Comparison of ENCODE assay signal across 8 cellular contexts in genomic region chr17:15502315-15503112, GRCh38. TPM values are rescaled to one million over a fixed set of nuclear protein-coding genes. Genes with fewer than 3 reads are reported as not detected.
DNase-seq lines count a peak whose midpoint lies in the region; ATAC-seq and TF ChIP-seq lines count a peak whose summit lies in the region.

No MANE protein-coding gene starts in this region.

- peaks cover 20% of the 10 kb centered on the region for H3K4me1 ChIP-seq in muscle layer of colon (ENCODE audit: insufficient read depth, low read length)

- no peaks in the 10 kb centered on the region for H3K36me3 ChIP-seq in muscle layer of colon (ENCODE audit: insufficient read depth, low read length)

- peak; percentile 87 for TF ChIP-seq CTCF in epithelial cell of proximal tubule (conservative IDR thresholded peaks at IDR 0.05; ENCODE audit: low read depth, low read length)

- DNase-seq in NCI-H2196 (lab: John Stamatoyannopoulos, UW; ENCODE audit: unreplicated experiment) (peak; percentile 11), NCI-H2196 treated with DMSO at 0.1 percent for 48 hours (lab: John Stamatoyannopoulos, UW; ENCODE audit: unreplicated experiment) (no peak), NCI-H82 (lab: John Stamatoyannopoulos, UW) (peak; percentile 84), activated T-cell treated with anti-CD3 and anti-CD28 coated beads for 24 hours (ENCODE audit: low read depth) (peak; percentile 57), epithelial cell of proximal tubule (ENCODE audit: low read depth) (no peak)
- DNase-seq in stimulated activated CD8-positive, alpha-beta memory T cell treated with anti-CD3 and anti-CD28 coated beads, Interleukin-4, amount 100 ng/mL, for 48 hours = peak; percentile 87

- H3K27me3 ChIP-seq in muscle layer of colon (ENCODE audit: control insufficient read depth in 1 of 2, insufficient read depth in 2 of 2, low read length in 2 of 2) = no peaks in the 10 kb centered on the region

- peak overlapping the region; percentile 3 for H3K4me3 ChIP-seq in epithelial cell of proximal tubule (ENCODE audit: low read depth, low read length)
- peak overlapping the region; percentile 25 to 58 for H3K4me3 ChIP-seq in muscle layer of colon (ENCODE audit: low read depth in 1 of 2, low read length in 2 of 2)

- H3K27ac ChIP-seq in muscle layer of colon (ENCODE audit: low read depth, low read length) = peak overlapping the region; percentile 59

- H3K9me3 ChIP-seq in muscle layer of colon (ENCODE audit: low read length) = no peaks in the 10 kb centered on the region

- ATAC-seq in HG02938 (IDR thresholded peaks at IDR 0.05; ENCODE audit: unreplicated experiment) = peak; percentile 85

- H3K9ac ChIP-seq in muscle layer of colon (ENCODE audit: low read length) = peak overlapping the region; percentile 41

RNA-seq across cellular contexts. Expression of gene CDRT4, which starts 35.1 kb away (rescaled TPM):
- 0.29 and 6.7 TPM in 2 replicates for total RNA-seq in epithelial cell of proximal tubule

Comparison
In these comparisons a context has a peak if more than half of its experiments do, and no peak if none do; other contexts are left out.
1. DNase-seq: peak in NCI-H2196 (single experiment), NCI-H82 (single experiment), activated T-cell treated with anti-CD3 and anti-CD28 coated beads for 24 hours (single experiment) and stimulated activated CD8-positive, alpha-beta memory T cell treated with anti-CD3 and anti-CD28 coated beads, Interleukin-4, amount 100 ng/mL, for 48 hours (single experiment); none in NCI-H2196 treated with DMSO at 0.1 percent for 48 hours (single experiment) and epithelial cell of proximal tubule (single experiment).